Comparison of ENCODE assay signal across 8 cellular contexts in the genomic region with DNA sequence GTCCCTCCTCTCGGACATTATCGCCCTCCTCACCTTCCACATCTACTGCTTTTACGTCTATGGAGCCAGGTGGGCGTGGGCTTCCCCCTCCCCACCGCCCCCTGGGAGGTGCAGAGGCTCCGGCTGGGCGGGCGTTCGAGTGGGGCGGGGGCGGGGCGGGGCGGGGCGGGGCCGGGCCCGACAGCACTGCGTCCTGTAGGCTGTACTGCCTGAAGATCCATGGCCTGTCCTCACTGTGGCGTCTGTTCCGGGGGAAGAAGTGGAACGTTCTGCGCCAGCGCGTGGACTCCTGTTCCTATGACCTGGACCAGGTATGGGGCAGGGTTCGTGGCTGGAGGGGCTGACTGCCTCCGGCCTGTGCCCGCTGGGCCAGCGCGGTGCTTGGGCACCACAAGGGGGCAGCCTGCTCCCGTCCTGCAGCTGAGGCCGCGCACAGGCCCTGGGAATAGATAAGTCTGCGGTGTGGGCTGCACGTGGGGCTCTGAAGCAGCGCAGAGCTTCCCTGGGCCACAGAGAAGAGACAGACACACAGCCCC. TPM values are rescaled to one million over a fixed set of nuclear protein-coding genes. Genes with fewer than 3 reads are reported as not detected.
A peak's percentile ranks its signal among the peaks of the same experiment; 100 is the strongest.
DNase-seq lines count a peak whose midpoint lies in the region; ATAC-seq and TF ChIP-seq lines count a peak whose summit lies in the region.

No MANE protein-coding gene starts in this region.

- no peaks in the 10 kb centered on the region for H3K36me3 Mint-ChIP-seq in CD4-positive, CD25-positive, alpha-beta regulatory T cell

- H3K4me3 Mint-ChIP-seq in CD4-positive, CD25-positive, alpha-beta regulatory T cell = no peak overlapping the region

- peaks cover 3% of the 10 kb centered on the region for H3K36me3 ChIP-seq in CD4-positive, CD25-positive, alpha-beta regulatory T cell (ENCODE audit: control insufficient read depth, insufficient read depth, low read length)
- peaks cover 17% of the 10 kb centered on the region for H3K36me3 ChIP-seq in brain microvascular endothelial cell (replicated peaks)

- DNase-seq in CD4-positive, CD25-positive, alpha-beta regulatory T cell = peak; percentile 36 to 76 (median 65)
- DNase-seq in T-helper 9 cell (peak; percentile 46), brain microvascular endothelial cell (peak; percentile 27), islet precursor cell (peak; percentile 89), NCI-H1048 (lab: John Stamatoyannopoulos, UW) (no peak), epidermal melanocyte (ENCODE audit: insufficient read length, low spot score) (no peak)
- DNase-seq in stimulated activated CD4-positive, alpha-beta T cell treated with anti-CD3 and anti-CD28 coated beads, Interleukin-1b, Interleukin-23, amount 100 ng/mL, for 48 hours = peak; percentile 69

- peak; percentile 76 to 89 for ATAC-seq in CD4-positive, CD25-positive, alpha-beta regulatory T cell (ENCODE audit: low read depth in 2 of 2)
- ATAC-seq in HG03135 (IDR thresholded peaks at IDR 0.05; ENCODE audit: unreplicated experiment) = peak; percentile 46

- H3K27me3 Mint-ChIP-seq in CD4-positive, CD25-positive, alpha-beta regulatory T cell = no peaks in the 10 kb centered on the region

- no peaks in the 10 kb centered on the region for H3K9me3 ChIP-seq in CD4-positive, CD25-positive, alpha-beta regulatory T cell (ENCODE audit: control insufficient read depth in 2 of 2, low read length in 2 of 2)

- no peaks in the 10 kb centered on the region for H3K27me3 ChIP-seq in CD4-positive, CD25-positive, alpha-beta regulatory T cell (ENCODE audit: control insufficient read depth, insufficient read depth, low read length)
- H3K27me3 ChIP-seq in brain microvascular endothelial cell (replicated peaks) = no peaks in the 10 kb centered on the region

- no peak overlapping the region for H3K27ac Mint-ChIP-seq in CD4-positive, CD25-positive, alpha-beta regulatory T cell

- H3K9me3 Mint-ChIP-seq in CD4-positive, CD25-positive, alpha-beta regulatory T cell = peaks cover 0 to under 1% (median 0%) of the 10 kb centered on the region in 7 donors

- no peaks in the 10 kb centered on the region for H3K4me1 Mint-ChIP-seq in CD4-positive, CD25-positive, alpha-beta regulatory T cell

- H3K4me3 ChIP-seq in CD4-positive, CD25-positive, alpha-beta regulatory T cell (ENCODE audit: low read depth, low read length) = no peak overlapping the region
- no peak overlapping the region for H3K4me3 ChIP-seq in brain microvascular endothelial cell (ENCODE audit: low read depth, low read length)

- peak; percentile 87 for TF ChIP-seq CTCF in brain microvascular endothelial cell (IDR thresholded peaks at IDR 0.05; ENCODE audit: low read depth, low read length, missing control alignments)

- H3K4me1 ChIP-seq in CD4-positive, CD25-positive, alpha-beta regulatory T cell (ENCODE audit: control insufficient read depth, insufficient read depth, low read length, poor library complexity, severe bottlenecking) = peaks cover 3% of the 10 kb centered on the region

- in situ Hi-C loops in brain microvascular endothelial cell (cut with HindIII; ENCODE audit: low pct_ligation_motif_present, low sequenced_read_pairs) = no loop called here

- H3K27ac ChIP-seq in CD4-positive, CD25-positive, alpha-beta regulatory T cell (ENCODE audit: insufficient read depth, low read length, poor library complexity, severe bottlenecking) = no peak overlapping the region
- no peak overlapping the region for H3K27ac ChIP-seq in brain microvascular endothelial cell

RNA-seq across cellular contexts. Expression of a gene that starts 9.2 kb away (rescaled TPM):
- total RNA-seq in CD4-positive, CD25-positive, alpha-beta regulatory T cell = 25.7 TPM
- 10 to 100 TPM; 11.6 to 15.3 (median 12.9) TPM for polyA plus RNA-seq in CD4-positive, CD25-positive, alpha-beta regulatory T cell

RNA-seq across cellular contexts. Expression of a gene that starts 10.9 kb away (rescaled TPM):
- total RNA-seq in CD4-positive, CD25-positive, alpha-beta regulatory T cell = 12.1 TPM
- polyA plus RNA-seq in CD4-positive, CD25-positive, alpha-beta regulatory T cell = 1 to 10 TPM; 6.8 to 9.6 (median 8.2) TPM

RNA-seq across cellular contexts. Expression of a gene that starts 12.1 kb away (rescaled TPM):
- 1.9 TPM for total RNA-seq in CD4-positive, CD25-positive, alpha-beta regulatory T cell
- polyA plus RNA-seq in CD4-positive, CD25-positive, alpha-beta regulatory T cell = 1 to 10 TPM; 3.7 to 5.6 (median 4.8) TPM

RNA-seq across cellular contexts. Expression of a gene that starts 18.7 kb away (rescaled TPM):
- total RNA-seq in CD4-positive, CD25-positive, alpha-beta regulatory T cell = not detected
- not detected for polyA plus RNA-seq in CD4-positive, CD25-positive, alpha-beta regulatory T cell

RNA-seq across cellular contexts. Expression of a gene that starts 51.4 kb away (rescaled TPM):
- total RNA-seq in CD4-positive, CD25-positive, alpha-beta regulatory T cell = 82.6 TPM
- polyA plus RNA-seq in CD4-positive, CD25-positive, alpha-beta regulatory T cell = 1 to 10 TPM; 3.0 to 8.5 (median 5.2) TPM

Comparison
In these comparisons a context has a peak if more than half of its experiments do, and no peak if none do; other contexts are left out.
1. DNase-seq: peak in CD4-positive, CD25-positive, alpha-beta regulatory T cell (3 of 3), T-helper 9 cell (single experiment), brain microvascular endothelial cell (single experiment), islet precursor cell (single experiment) and stimulated activated CD4-positive, alpha-beta T cell treated with anti-CD3 and anti-CD28 coated beads, Interleukin-1b, Interleukin-23, amount 100 ng/mL, for 48 hours (single experiment); none in NCI-H1048 (single experiment) and epidermal melanocyte (single experiment).